In the genomic region with DNA sequence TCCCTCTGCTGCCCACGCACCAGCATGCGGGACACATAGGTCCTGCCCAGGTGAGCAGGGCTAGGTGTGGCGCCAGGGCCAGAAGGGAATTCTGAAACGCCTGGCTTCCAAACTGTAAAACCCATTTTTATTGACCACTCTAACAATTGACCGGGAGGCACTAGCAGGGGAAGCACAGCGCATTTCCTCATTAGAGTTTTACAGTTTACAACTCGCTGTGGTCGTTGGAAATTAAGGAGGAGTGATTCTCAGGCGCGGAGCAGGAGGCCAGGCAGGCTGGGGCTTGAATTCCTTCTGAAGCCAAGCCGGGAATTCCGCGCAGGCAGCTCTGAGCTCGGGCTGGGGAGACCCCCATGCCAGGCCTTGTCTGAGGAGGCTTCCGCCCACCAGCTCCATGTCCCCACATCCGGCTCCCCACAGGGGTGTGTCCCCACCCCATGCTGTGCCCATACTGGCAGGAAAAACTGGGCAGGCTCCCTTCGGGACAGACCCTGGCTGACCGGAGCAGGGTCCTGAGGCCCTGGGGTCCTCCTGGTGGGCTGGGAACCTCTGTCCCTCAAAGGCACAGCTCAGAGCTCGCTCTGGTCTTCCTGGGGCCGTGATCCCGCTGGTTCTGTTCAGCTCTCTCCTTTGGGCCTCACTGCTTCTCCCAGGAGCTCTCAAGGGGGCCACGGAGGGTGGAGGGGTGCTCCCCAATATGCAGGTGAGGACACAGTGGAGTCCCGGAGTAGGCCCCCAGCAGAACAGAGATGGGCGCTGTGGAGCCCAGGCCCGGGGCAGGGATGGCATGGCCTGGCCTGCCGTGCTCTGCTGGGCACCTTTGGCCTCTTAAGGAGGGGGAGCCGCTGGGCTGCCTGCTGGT, we compare ENCODE assay signal across 8 cellular contexts. TPM values are rescaled to one million over a fixed set of nuclear protein-coding genes. Genes with fewer than 3 reads are reported as not detected.
A peak's percentile ranks its signal among the peaks of the same experiment; 100 is the strongest.
DNase-seq lines count a peak whose midpoint lies in the region; ATAC-seq and TF ChIP-seq lines count a peak whose summit lies in the region.

No MANE protein-coding gene starts in this region.

- TF ChIP-seq POLR2A in IMR-90 (IDR thresholded peaks at IDR 0.05; ENCODE audit: low read depth, low read length) = no peak

- H4K5ac ChIP-seq in IMR-90 (ENCODE audit: low read depth, low read length) = no peak overlapping the region

- H3K9me1 ChIP-seq in IMR-90 (ENCODE audit: insufficient read depth, low read length) = no peaks in the 10 kb centered on the region

- H3K14ac ChIP-seq in IMR-90 (replicated peaks; ENCODE audit: low read depth, low read length) = no peak overlapping the region

- H3K56ac ChIP-seq in IMR-90 (ENCODE audit: extremely low read depth, insufficient read depth, low read length) = no peak overlapping the region

- H3K4me3 ChIP-seq in BLaER1 treated with 17β-estradiol and CSF1 and Interleukin-3, amounts not matched to agents 10 nM and 100 nM = peak overlapping the region; percentile 54 to 78 (median 66); a peak in 19 of 20 replicates
- H3K4me3 ChIP-seq in IMR-90 (ENCODE audit: insufficient read depth, low read depth, low read length) (no peak overlapping the region), endodermal cell (ENCODE audit: low read length) (peak overlapping the region; percentile 45)

- TF ChIP-seq RAD21 in IMR-90 (IDR thresholded peaks at IDR 0.05; ENCODE audit: low read length) = no peak

- H2BK5ac ChIP-seq in IMR-90 (ENCODE audit: low read depth, low read length, poor library complexity, severe bottlenecking) = no peak overlapping the region

- H3K4me1 Mint-ChIP-seq in endodermal cell = peaks cover 24% of the 10 kb centered on the region
- H3K4me1 Mint-ChIP-seq in natural killer cell treated with Interleukin-12 subunit alpha and Interleukin-12 subunit beta and Interleukin-15 and Interleukin-18, amount 100 ng/mL, for 72 hours (ENCODE audit: low read depth in 2 of 2) = peaks cover 0 to 8% of the 10 kb centered on the region in 2 donors

- peaks cover 35 to 38% (median 36%) of the 10 kb centered on the region in 11 experiments for H3K27me3 ChIP-seq in BLaER1 treated with 17β-estradiol and CSF1 and Interleukin-3, amounts not matched to agents 10 nM and 100 nM
- H3K27me3 ChIP-seq in IMR-90 (ENCODE audit: control insufficient read depth, insufficient read depth, low read length) = peaks cover 21% of the 10 kb centered on the region
- peaks cover 36% of the 10 kb centered on the region for H3K27me3 ChIP-seq in endodermal cell (ENCODE audit: control insufficient read depth, insufficient read depth, low read length, poor library complexity, severe bottlenecking)

- dilution Hi-C loops in IMR-90 (cut with HindIII; ENCODE audit: low sequenced_read_pairs, unreplicated experiment) = no loop called here

- no peak overlapping the region for H4K8ac ChIP-seq in IMR-90 (ENCODE audit: low read depth in 2 of 2, low read length in 2 of 2)

- no peak for TF ChIP-seq CTCF in IMR-90 (conservative IDR thresholded peaks at IDR 0.05; ENCODE audit: low read depth, low read length)
- TF ChIP-seq CTCF in endodermal cell (conservative IDR thresholded peaks at IDR 0.05) = no peak

- H3K4ac ChIP-seq in IMR-90 (ENCODE audit: low read depth, low read length) = no peak overlapping the region

- in situ Hi-C loops in IMR-90 (cut with MboI; ENCODE audit: low sequenced_read_pairs) = no loop called here

- H2AFZ ChIP-seq in IMR-90 (replicated peaks; ENCODE audit: low read length, poor library complexity) = peak overlapping the region; percentile 14

- H3K36me3 Mint-ChIP-seq in endodermal cell (ENCODE audit: low read depth) = no peaks in the 10 kb centered on the region
- H3K36me3 Mint-ChIP-seq in natural killer cell treated with Interleukin-12 subunit alpha and Interleukin-12 subunit beta and Interleukin-15 and Interleukin-18, amount 100 ng/mL, for 72 hours = no peaks in the 10 kb centered on the region

- 85% methylated on average over 8 of the region's 27 CpGs; no CpG with 5 or more reads in 1 of the 2 experiments for WGBS in IMR-90 (ENCODE audit: extremely low coverage in 2 of 2, insufficient read length in 1 of 2), 2 experiments
- WGBS in endodermal cell (ENCODE audit: insufficient coverage in 1 of 2, insufficient read length in 1 of 2), 2 experiments = 49 to 67% methylated on average over 14 to 27 of the region's 27 CpGs

- POLR2A ChIA-PET in IMR-90 (lab: Charles Lee; ENCODE audit: unreplicated experiment) = no interaction called here

- H2AK5ac ChIP-seq in IMR-90 (ENCODE audit: low read depth, low read length) = no peak overlapping the region

- H3K23ac ChIP-seq in IMR-90 (ENCODE audit: low read depth, low read length) = no peak overlapping the region

- peaks cover 0 to 35% (median 30%) of the 10 kb centered on the region in 11 experiments; a peak in 19 of 22 replicates for H4K20me1 ChIP-seq in BLaER1 treated with 17β-estradiol and CSF1 and Interleukin-3, amounts not matched to agents 10 nM and 100 nM
- H4K20me1 ChIP-seq in IMR-90 (ENCODE audit: insufficient read depth, low read length) = peaks cover 4% of the 10 kb centered on the region; the same call in 1 of the 2 replicates

- no peaks in the 10 kb centered on the region for H3K9me3 Mint-ChIP-seq in endodermal cell
- H3K9me3 Mint-ChIP-seq in natural killer cell treated with Interleukin-12 subunit alpha and Interleukin-12 subunit beta and Interleukin-15 and Interleukin-18, amount 100 ng/mL, for 72 hours = no peaks in the 10 kb centered on the region

- no peaks in the 10 kb centered on the region for H3K9me3 ChIP-seq in BLaER1 treated with 17β-estradiol and CSF1 and Interleukin-3, amounts not matched to agents 10 nM and 100 nM (replicated peaks in 1 of 11)
- no peaks in the 10 kb centered on the region for H3K9me3 ChIP-seq in IMR-90 (ENCODE audit: control insufficient read depth, insufficient read depth, low read length)
- no peaks in the 10 kb centered on the region for H3K9me3 ChIP-seq in endodermal cell (ENCODE audit: control insufficient read depth, low read length)

- no peak overlapping the region for H4K91ac ChIP-seq in IMR-90 (ENCODE audit: insufficient read depth, low read depth, low read length)

- H3K4me2 ChIP-seq in BLaER1 treated with 17β-estradiol and CSF1 and Interleukin-3, amounts not matched to agents 10 nM and 100 nM = peak overlapping the region; percentile 96 to 100 (median 98)
- H3K4me2 ChIP-seq in IMR-90 (ENCODE audit: low read depth, low read length) = no peak overlapping the region

- H2BK120ac ChIP-seq in IMR-90 (ENCODE audit: low read depth, low read length) = no peak overlapping the region

- H3K9ac ChIP-seq in BLaER1 treated with 17β-estradiol and CSF1 and Interleukin-3, amounts not matched to agents 10 nM and 100 nM = peak overlapping the region; percentile 62 to 81 (median 76); a peak in 21 of 22 replicates
- no peak overlapping the region for H3K9ac ChIP-seq in IMR-90 (ENCODE audit: low read depth, low read length)
- H3K9ac ChIP-seq in endodermal cell (ENCODE audit: extremely low read depth, low read length, poor library complexity, severe bottlenecking) = no peak overlapping the region

- BruUV-seq in IMR-90 (replicated peaks; lab: Mats Ljungman, UMichigan) = no TSS peak

- ATAC-seq in IMR-90 (ENCODE audit: low read depth) (no peak), GM18909 (IDR thresholded peaks at IDR 0.05; ENCODE audit: poor library complexity, unreplicated experiment) (no peak), GM18498 (IDR thresholded peaks at IDR 0.05; ENCODE audit: unreplicated experiment) (no peak)
- ATAC-seq in natural killer cell treated with Interleukin-12 subunit alpha and Interleukin-12 subunit beta and Interleukin-15 and Interleukin-18, amount 100 ng/mL, for 72 hours = no peak

- no peak for DNase-seq in IMR-90
- peak; percentile 80 for DNase-seq in endodermal cell
- DNase-seq in natural killer cell treated with Interleukin-12 subunit alpha and Interleukin-12 subunit beta and Interleukin-15 and Interleukin-18, amount 100 ng/mL, for 72 hours (ENCODE audit: low spot score) = peak; percentile 59
- no peak for DNase-seq in iPS-NIHi7 (ENCODE audit: extremely low spot score)
- DNase-seq in stimulated activated CD4-positive, alpha-beta T cell treated with anti-CD3 and anti-CD28 coated beads, Interleukin-2, amount 100 ng/mL, for 48 hours = no peak

- H3K79me1 ChIP-seq in IMR-90 (ENCODE audit: low read depth in 1 of 2, low read length in 2 of 2) = no peaks in the 10 kb centered on the region

- peaks cover 22% of the 10 kb centered on the region for H3K27me3 Mint-ChIP-seq in endodermal cell (ENCODE audit: insufficient read depth)
- peaks cover 0 to 6% of the 10 kb centered on the region in 2 donors for H3K27me3 Mint-ChIP-seq in natural killer cell treated with Interleukin-12 subunit alpha and Interleukin-12 subunit beta and Interleukin-15 and Interleukin-18, amount 100 ng/mL, for 72 hours

- H3K27ac ChIP-seq in BLaER1 treated with 17β-estradiol and CSF1 and Interleukin-3, amounts not matched to agents 10 nM and 100 nM = peak overlapping the region; percentile 18 to 88 (median 72); a peak in 21 of 22 replicates
- no peak overlapping the region for H3K27ac ChIP-seq in IMR-90 (ENCODE audit: insufficient read depth, low read length)
- peak overlapping the region; percentile 98 for H3K27ac ChIP-seq in endodermal cell (ENCODE audit: low read depth, low read length)

- intact Hi-C loops in IMR-90 (cut with micrococcal nuclease) = no loop called here

- H3K36me3 ChIP-seq in BLaER1 treated with 17β-estradiol and CSF1 and Interleukin-3, amounts not matched to agents 10 nM and 100 nM = no peaks in the 10 kb centered on the region; a peak in 1 of 22 replicates
- H3K36me3 ChIP-seq in IMR-90 (ENCODE audit: control insufficient read depth, insufficient read depth, low read length) (no peaks in the 10 kb centered on the region), endodermal cell (ENCODE audit: control insufficient read depth, insufficient read depth, low read length) (no peaks in the 10 kb centered on the region)

- CTCF ChIA-PET in IMR-90 (lab: Yijun Ruan, JAX) = interaction anchor here (0.7 to 1.5 kb wide), 3 partner anchors 21 to 232 kb away, joined by 3 read pairs; no protein-coding TSS in a partner anchor

- peak overlapping the region; percentile 64 for H3K27ac Mint-ChIP-seq in endodermal cell
- H3K27ac Mint-ChIP-seq in natural killer cell treated with Interleukin-12 subunit alpha and Interleukin-12 subunit beta and Interleukin-15 and Interleukin-18, amount 100 ng/mL, for 72 hours = no peak overlapping the region

- H3K4me3 Mint-ChIP-seq in endodermal cell = peak overlapping the region; percentile 32
- H3K4me3 Mint-ChIP-seq in natural killer cell treated with Interleukin-12 subunit alpha and Interleukin-12 subunit beta and Interleukin-15 and Interleukin-18, amount 100 ng/mL, for 72 hours = no peak overlapping the region

- H2BK20ac ChIP-seq in IMR-90 (ENCODE audit: low read depth, low read length) = no peak overlapping the region

- no peak overlapping the region for H3K18ac ChIP-seq in IMR-90 (ENCODE audit: low read depth, low read length)

- no peak overlapping the region for H2BK15ac ChIP-seq in IMR-90 (ENCODE audit: low read depth, low read length)

- no peak overlapping the region for H2AK9ac ChIP-seq in IMR-90 (replicated peaks; ENCODE audit: low read depth, low read length, poor library complexity)

- H3K4me1 ChIP-seq in BLaER1 treated with 17β-estradiol and CSF1 and Interleukin-3, amounts not matched to agents 10 nM and 100 nM = peaks cover 60 to 92% (median 85%) of the 10 kb centered on the region in 10 experiments
- H3K4me1 ChIP-seq in IMR-90 (ENCODE audit: control insufficient read depth, insufficient read depth, low read length) = peaks cover 3% of the 10 kb centered on the region
- peaks cover 3% of the 10 kb centered on the region for H3K4me1 ChIP-seq in endodermal cell (ENCODE audit: control insufficient read depth, insufficient read depth, low read length)

RNA-seq across cellular contexts. Expression of gene NRARP, which starts 1.2 kb away (rescaled TPM):
- total RNA-seq in IMR-90 (2012; rRNA removed) (not detected in 2 replicates), endodermal cell (10 to 100 TPM; 12.1 to 12.9 TPM)
- 0.15 and 0.39 TPM in 2 replicates for polyA plus RNA-seq in IMR-90 (2012; rRNA removed)
- polyA plus RNA-seq in IMR-90 (2012; cell fraction: cytosol; rRNA removed) = 0.37 and 1.8 TPM in 2 replicates
- 2.9 and 4.1 TPM in 2 replicates for polyA plus RNA-seq in IMR-90 (2012; cell fraction: nucleus; rRNA removed; ENCODE audit: low replicate concordance)
- polyA plus RNA-seq in endodermal cell (2013, experiment 1 of 2) = 59.0 TPM
- polyA plus RNA-seq in endodermal cell (2013, experiment 2 of 2) = 52.6 TPM
- 1 to 10 TPM in 1 of 2 donors, under 1 TPM in 1; 0.88 to 2.6 TPM for total RNA-seq in natural killer cell treated with Interleukin-12 subunit alpha and Interleukin-12 subunit beta and Interleukin-15 and Interleukin-18, amount 100 ng/mL, for 72 hours

RNA-seq across cellular contexts. Expression of gene TOR4A, which starts 25.7 kb away (rescaled TPM):
- total RNA-seq in IMR-90 (2012; rRNA removed) (9.7 and 11.4 TPM in 2 replicates), endodermal cell (10 to 100 TPM; 14.2 to 18.9 TPM)
- 22.9 and 28.4 TPM in 2 replicates for polyA plus RNA-seq in IMR-90 (2012; rRNA removed)
- polyA plus RNA-seq in IMR-90 (2012; cell fraction: cytosol; rRNA removed) = 17.3 and 37.9 TPM in 2 replicates
- polyA plus RNA-seq in IMR-90 (2012; cell fraction: nucleus; rRNA removed; ENCODE audit: low replicate concordance) = 14.3 and 42.3 TPM in 2 replicates
- polyA plus RNA-seq in endodermal cell (2013, experiment 1 of 2) = 4.6 TPM
- polyA plus RNA-seq in endodermal cell (2013, experiment 2 of 2) = 5.1 TPM
- total RNA-seq in natural killer cell treated with Interleukin-12 subunit alpha and Interleukin-12 subunit beta and Interleukin-15 and Interleukin-18, amount 100 ng/mL, for 72 hours = 10 to 100 TPM; 31.1 to 38.4 TPM

RNA-seq across cellular contexts. Expression of gene NELFB, which starts 48.1 kb away (rescaled TPM):
- total RNA-seq in IMR-90 (2012; rRNA removed) (36.7 and 36.9 TPM in 2 replicates), endodermal cell (10 to 100 TPM; 73.3 to 86.6 TPM)
- polyA plus RNA-seq in IMR-90 (2012; rRNA removed) = 65.1 and 66.0 TPM in 2 replicates
- polyA plus RNA-seq in IMR-90 (2012; cell fraction: cytosol; rRNA removed) = 38.5 and 59.2 TPM in 2 replicates
- 43.4 and 76.9 TPM in 2 replicates for polyA plus RNA-seq in IMR-90 (2012; cell fraction: nucleus; rRNA removed; ENCODE audit: low replicate concordance)
- 56.8 TPM for polyA plus RNA-seq in endodermal cell (2013, experiment 1 of 2)
- 55.1 TPM for polyA plus RNA-seq in endodermal cell (2013, experiment 2 of 2)
- 10 to 100 TPM; 58.8 to 90.3 TPM for total RNA-seq in natural killer cell treated with Interleukin-12 subunit alpha and Interleukin-12 subunit beta and Interleukin-15 and Interleukin-18, amount 100 ng/mL, for 72 hours

RNA-seq across cellular contexts. Expression of gene STPG3, which starts 52.2 kb away (rescaled TPM):
- not detected in 2 replicates for total RNA-seq in IMR-90 (2012; rRNA removed)
- not detected in 2 replicates for polyA plus RNA-seq in IMR-90 (2012; rRNA removed)
- polyA plus RNA-seq in IMR-90 (2012; cell fraction: cytosol; rRNA removed) = not detected in 2 replicates
- polyA plus RNA-seq in IMR-90 (2012; cell fraction: nucleus; rRNA removed; ENCODE audit: low replicate concordance) = 0.09 TPM in 1 of 2 replicates, not detected in the other
- total RNA-seq in endodermal cell = not detected
- not detected for polyA plus RNA-seq in endodermal cell (2013, experiment 1 of 2)
- polyA plus RNA-seq in endodermal cell (2013, experiment 2 of 2) = not detected
- total RNA-seq in natural killer cell treated with Interleukin-12 subunit alpha and Interleukin-12 subunit beta and Interleukin-15 and Interleukin-18, amount 100 ng/mL, for 72 hours = not detected

Comparison
In these comparisons a context has a peak if more than half of its experiments do, and no peak if none do; other contexts are left out.
1. H3K9ac ChIP-seq: peak in BLaER1 treated with 17β-estradiol and CSF1 and Interleukin-3, amounts not matched to agents 10 nM and 100 nM (11 of 11); none in IMR-90 (single experiment) and endodermal cell (single experiment).
2. DNase-seq: peak in endodermal cell (single experiment) and natural killer cell treated with Interleukin-12 subunit alpha and Interleukin-12 subunit beta and Interleukin-15 and Interleukin-18, amount 100 ng/mL, for 72 hours (single experiment); none in IMR-90 (single experiment), iPS-NIHi7 (single experiment) and stimulated activated CD4-positive, alpha-beta T cell treated with anti-CD3 and anti-CD28 coated beads, Interleukin-2, amount 100 ng/mL, for 48 hours (0 of 2).